In the genomic region with DNA sequence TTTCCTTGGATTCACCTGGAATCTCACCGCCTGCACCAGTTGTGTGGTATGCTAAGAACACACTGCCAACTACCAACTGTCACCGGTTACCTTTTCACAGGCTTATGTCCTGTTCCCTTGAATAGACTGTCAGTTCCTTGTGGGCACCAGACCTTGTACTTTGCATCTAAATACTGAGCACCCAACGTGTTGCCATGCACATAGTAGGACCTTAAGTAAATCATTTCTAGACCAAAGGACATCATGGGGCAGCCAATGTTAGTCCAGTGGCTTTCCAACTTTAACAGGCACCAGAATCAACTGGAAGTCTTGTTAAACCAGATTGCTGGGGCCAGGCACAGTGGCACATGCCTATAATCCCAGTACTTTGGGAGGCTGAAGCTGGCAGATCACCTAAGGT, we compare ENCODE assay signal across 14 cellular contexts. TPM values are rescaled to one million over a fixed set of nuclear protein-coding genes. Genes with fewer than 3 reads are reported as not detected.
A peak's percentile ranks its signal among the peaks of the same experiment; 100 is the strongest.
DNase-seq lines count a peak whose midpoint lies in the region; ATAC-seq and TF ChIP-seq lines count a peak whose summit lies in the region.
"Had no signal": no experiment of that assay in that cellular context is flagged by ENCODE, and none has a peak within 500 bp of the region (broad histone marks: within the 10 kb centered on the region; RNA-seq: fewer than 3 reads in every experiment).

No MANE protein-coding gene starts in this region.

- TF ChIP-seq CTCF in chondrocyte (IDR thresholded peaks at IDR 0.05) (no peak), osteocyte (IDR thresholded peaks at IDR 0.05) (no peak)

- H3K36me3 Mint-ChIP-seq in activated T-cell treated with anti-CD3 and anti-CD28 coated beads, Interleukin-2, amount 50 U/mL, for 24 hours (ENCODE audit: low read depth) = peaks cover 22% of the 10 kb centered on the region
- peaks cover 1% of the 10 kb centered on the region for H3K36me3 Mint-ChIP-seq in IgD-negative memory B cell
- no peaks in the 10 kb centered on the region for H3K36me3 Mint-ChIP-seq in chondrocyte (ENCODE audit: low read depth)
- no peaks in the 10 kb centered on the region for H3K36me3 Mint-ChIP-seq in osteocyte (ENCODE audit: unreplicated experiment)

- peak overlapping the region; percentile 99 for H3K4me3 Mint-ChIP-seq in activated T-cell treated with anti-CD3 and anti-CD28 coated beads, Interleukin-2, amount 50 U/mL, for 24 hours
- peak overlapping the region; percentile 93 to 96 (median 94) for H3K4me3 Mint-ChIP-seq in IgD-negative memory B cell
- peak overlapping the region; percentile 98 for H3K4me3 Mint-ChIP-seq in chondrocyte (ENCODE audit: unreplicated experiment)
- peak overlapping the region; percentile 97 for H3K4me3 Mint-ChIP-seq in osteocyte (ENCODE audit: unreplicated experiment)

- no peaks in the 10 kb centered on the region for H3K9me3 Mint-ChIP-seq in activated T-cell treated with anti-CD3 and anti-CD28 coated beads, Interleukin-2, amount 50 U/mL, for 24 hours
- H3K9me3 Mint-ChIP-seq in IgD-negative memory B cell (no peaks in the 10 kb centered on the region), chondrocyte (ENCODE audit: low read depth) (no peaks in the 10 kb centered on the region), osteocyte (ENCODE audit: unreplicated experiment) (no peaks in the 10 kb centered on the region)

- peaks cover 21% of the 10 kb centered on the region for H3K4me1 Mint-ChIP-seq in activated T-cell treated with anti-CD3 and anti-CD28 coated beads, Interleukin-2, amount 50 U/mL, for 24 hours (ENCODE audit: low read depth)
- H3K4me1 Mint-ChIP-seq in IgD-negative memory B cell (peaks cover 7 to 22% (median 11%) of the 10 kb centered on the region in 3 donors), chondrocyte (ENCODE audit: low read depth) (peaks cover 10% of the 10 kb centered on the region), osteocyte (ENCODE audit: unreplicated experiment) (peaks cover 7% of the 10 kb centered on the region)

- no peak for ATAC-seq in GM21619 (IDR thresholded peaks at IDR 0.05; ENCODE audit: unreplicated experiment)
- ATAC-seq in GM21576 (IDR thresholded peaks at IDR 0.05; ENCODE audit: unreplicated experiment) = no peak

- DNase-seq in activated T-cell treated with anti-CD3 and anti-CD28 coated beads, Interleukin-2, amount 50 U/mL, for 24 hours = no peak
- DNase-seq in activated T-cell treated with anti-CD3 and anti-CD28 coated beads, Interleukin-2, amount 50 U/mL, for 48 hours = no peak
- DNase-seq in chondrocyte (ENCODE audit: low spot score) (no peak), osteocyte (ENCODE audit: extremely low spot score, unreplicated experiment) (no peak)
- DNase-seq in stimulated activated CD4-positive, alpha-beta T cell treated with anti-CD3 and anti-CD28 coated beads, Interleukin-15, amount 100 ng/mL, for 24 hours = no peak
- DNase-seq: ACHN, NCI-H1930, NCI-H510A treated with DMSO at 0.1 percent for 48 hours had no signal

- H3K27me3 Mint-ChIP-seq in activated T-cell treated with anti-CD3 and anti-CD28 coated beads, Interleukin-2, amount 50 U/mL, for 24 hours = no peaks in the 10 kb centered on the region
- H3K27me3 Mint-ChIP-seq in IgD-negative memory B cell (no peaks in the 10 kb centered on the region), chondrocyte (ENCODE audit: low read depth) (no peaks in the 10 kb centered on the region), osteocyte (ENCODE audit: unreplicated experiment) (no peaks in the 10 kb centered on the region)

- peak overlapping the region; percentile 95 for H3K27ac Mint-ChIP-seq in activated T-cell treated with anti-CD3 and anti-CD28 coated beads, Interleukin-2, amount 50 U/mL, for 24 hours
- peak overlapping the region in 1 of 3 donors; percentile 76 for H3K27ac Mint-ChIP-seq in IgD-negative memory B cell
- H3K27ac Mint-ChIP-seq in chondrocyte (ENCODE audit: unreplicated experiment) = no peak overlapping the region
- no peak overlapping the region for H3K27ac Mint-ChIP-seq in osteocyte (ENCODE audit: unreplicated experiment)

RNA-seq across cellular contexts. Expression of gene RPAP1, which starts 1.2 kb away (rescaled TPM):
- polyA plus RNA-seq in IgD-negative memory B cell = 15.3 TPM
- total RNA-seq in chondrocyte = 25.5 to 38.1 TPM (median 29.9 TPM) in 3 replicates
- total RNA-seq in osteocyte = 36.1 TPM in 2 replicates

RNA-seq across cellular contexts. Expression of gene TYRO3, which starts 13.8 kb away (rescaled TPM):
- not detected for polyA plus RNA-seq in IgD-negative memory B cell
- total RNA-seq in chondrocyte = 11.8 to 20.3 TPM (median 16.4 TPM) in 3 replicates
- total RNA-seq in osteocyte = 8.1 and 8.3 TPM in 2 replicates

RNA-seq across cellular contexts. Expression of gene LTK, which starts 31.6 kb away (rescaled TPM):
- 2.0 TPM for polyA plus RNA-seq in IgD-negative memory B cell
- total RNA-seq in chondrocyte = 0.73 to 1.4 TPM (median 1.0 TPM) in 3 replicates
- total RNA-seq in osteocyte = 0.50 and 0.91 TPM in 2 replicates
- total RNA-seq: bronchial epithelial cell, HT1080 had no signal

RNA-seq across cellular contexts. Expression of gene ITPKA, which starts 51.5 kb away (rescaled TPM):
- polyA plus RNA-seq in IgD-negative memory B cell = not detected
- total RNA-seq in chondrocyte (0.32 to 0.36 TPM in 2 of 3 replicates, not detected in the other), osteocyte (not detected in 2 replicates)
- total RNA-seq: OCI-LY7 had no signal
